1 cellular context compared by ENCODE assay signal in the genomic region with DNA sequence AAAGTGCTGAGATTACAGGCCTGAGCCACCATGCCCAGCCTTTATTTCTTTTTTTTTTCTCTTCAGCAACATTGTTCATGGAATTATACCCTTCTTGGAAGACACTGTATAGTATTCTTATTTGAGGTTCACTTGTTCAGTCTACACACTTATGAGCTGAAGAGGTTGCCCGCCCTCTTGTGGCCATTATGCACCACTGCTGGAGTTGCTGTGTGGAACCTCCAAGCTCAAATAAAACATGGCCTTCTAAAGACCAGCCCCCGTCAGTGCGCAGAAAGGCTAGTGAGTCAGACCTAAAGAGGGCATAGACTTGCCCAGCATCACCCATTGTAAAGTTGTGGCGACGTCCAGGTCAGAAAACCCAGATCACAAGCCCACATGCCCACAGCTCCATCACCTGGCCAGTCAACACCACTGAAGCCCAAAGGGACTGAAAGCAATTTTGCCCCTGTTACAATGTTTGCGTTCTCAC.
A peak's percentile ranks its signal among the peaks of the same experiment; 100 is the strongest.
TF ChIP-seq lines count a peak whose summit lies in the region.

No MANE protein-coding gene starts in this region.

TF ChIP-seq in SK-N-SH, 30 proteins besides CTCF, POLR2A, EP300 and RAD21 (continued from another document):
- TF ChIP-seq, protein P1, sequence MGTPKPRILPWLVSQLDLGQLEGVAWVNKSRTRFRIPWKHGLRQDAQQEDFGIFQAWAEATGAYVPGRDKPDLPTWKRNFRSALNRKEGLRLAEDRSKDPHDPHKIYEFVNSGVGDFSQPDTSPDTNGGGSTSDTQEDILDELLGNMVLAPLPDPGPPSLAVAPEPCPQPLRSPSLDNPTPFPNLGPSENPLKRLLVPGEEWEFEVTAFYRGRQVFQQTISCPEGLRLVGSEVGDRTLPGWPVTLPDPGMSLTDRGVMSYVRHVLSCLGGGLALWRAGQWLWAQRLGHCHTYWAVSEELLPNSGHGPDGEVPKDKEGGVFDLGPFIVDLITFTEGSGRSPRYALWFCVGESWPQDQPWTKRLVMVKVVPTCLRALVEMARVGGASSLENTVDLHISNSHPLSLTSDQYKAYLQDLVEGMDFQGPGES (IDR thresholded peaks at IDR 0.05; ENCODE audit: low read depth, low read length), result no peak
- 0 out of 2 replicates have a peak, but pooled peaks have one; percentile 29 for TF ChIP-seq YY1 (IDR thresholded peaks at IDR 0.05; ENCODE audit: low read depth)
